19 cellular contexts compared by ENCODE assay signal in the genomic region with DNA sequence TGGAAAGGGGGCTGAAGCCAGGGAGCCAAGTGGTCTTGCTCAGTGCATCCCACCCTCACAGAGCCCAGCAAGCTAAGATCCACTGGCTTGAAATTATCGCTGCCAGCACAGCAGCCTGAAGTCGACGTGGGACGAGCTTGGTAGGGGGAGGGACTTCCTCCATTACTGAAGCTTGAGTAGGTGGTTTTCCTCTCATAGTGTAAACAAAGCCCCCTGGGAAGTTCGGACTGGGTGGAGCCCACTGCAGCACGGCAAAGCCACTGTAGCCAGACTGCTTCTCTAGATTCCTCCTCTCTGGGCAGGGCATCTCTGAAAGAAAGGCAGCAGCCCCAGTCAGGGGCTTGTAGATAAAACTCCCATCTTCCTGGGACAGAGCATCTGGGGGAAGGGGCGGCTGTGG. TPM values are rescaled to one million over a fixed set of nuclear protein-coding genes. Genes with fewer than 3 reads are reported as not detected.
"Had no signal": no experiment of that assay in that cellular context is flagged by ENCODE, and none has a peak within 500 bp of the region (broad histone marks: within the 10 kb centered on the region; RNA-seq: fewer than 3 reads in every experiment).

No MANE protein-coding gene starts in this region.

RNA-seq across cellular contexts. Expression of a gene that starts 17.2 kb away (rescaled TPM):
- total RNA-seq: mammary epithelial cell, mesothelial cell of epicardium, pulmonary artery endothelial cell, smooth muscle cell, transverse colon had no signal
- polyA plus RNA-seq: immature natural killer cell, mammary epithelial cell, smooth muscle cell had no signal

RNA-seq across cellular contexts. Expression of a gene that starts 40.3 kb away (rescaled TPM):
- total RNA-seq: kidney, left colon, liver, mammary epithelial cell, mesothelial cell of epicardium, natural killer cell, omental fat pad, progenitor cell of endocrine pancreas, pulmonary artery endothelial cell, right atrium auricular region, right lobe of liver, smooth muscle cell, stomach, testis, transverse colon, urinary bladder had no signal
- polyA plus RNA-seq: immature natural killer cell, liver, mammary epithelial cell, ovary, smooth muscle cell, stomach, urinary bladder had no signal

RNA-seq across cellular contexts. Expression of a gene that starts 44.6 kb away (rescaled TPM):
- total RNA-seq: left colon, mammary epithelial cell, mesothelial cell of epicardium, progenitor cell of endocrine pancreas, pulmonary artery endothelial cell, skeletal muscle tissue, smooth muscle cell, urinary bladder had no signal
- polyA plus RNA-seq: immature natural killer cell, mammary epithelial cell, smooth muscle cell had no signal
